ENCODE assay signal across 1 cellular context in genomic region chr6:118893882-118894424, GRCh38.
TF ChIP-seq lines count a peak whose summit lies in the region.

Gene ASF1A, plus strand, starts transcription at chr6:118894152. Its CDS starts 262 bp downstream, at chr6:118894414.

TF ChIP-seq in HepG2, 621 proteins besides CTCF, POLR2A, EP300 and RAD21 (continued from another document and continues in another):
- 0 out of 2 replicates have a peak, but pooled peaks have one; percentile 3 for TF ChIP-seq SKIL (CRISPR knock-in tag; IDR thresholded peaks at IDR 0.05; ENCODE audit: borderline replicate concordance)
- no peak for TF ChIP-seq ZNF484 (CRISPR knock-in tag; IDR thresholded peaks at IDR 0.05; ENCODE audit: borderline replicate concordance, low read depth)
- peak; percentile 58; the same call in 1 of the 2 replicates for TF ChIP-seq HMG20B (CRISPR knock-in tag; conservative IDR thresholded peaks at IDR 0.05)
- no peak for TF ChIP-seq HINFP (CRISPR knock-in tag; IDR thresholded peaks at IDR 0.05; ENCODE audit: low read depth)
- peak; percentile 88 for TF ChIP-seq SMYD3 (CRISPR knock-in tag; IDR thresholded peaks at IDR 0.05)
- peak; percentile 97 for TF ChIP-seq POLR2G (IDR thresholded peaks at IDR 0.05; ENCODE audit: low read depth, low read length)
- 0 out of 2 replicates have a peak, but pooled peaks have one; percentile 18 for TF ChIP-seq HOXD1 (CRISPR knock-in tag; IDR thresholded peaks at IDR 0.05)
- no peak for TF ChIP-seq CSRNP2 (CRISPR knock-in tag; conservative IDR thresholded peaks at IDR 0.05; ENCODE audit: low read depth)
- TF ChIP-seq HNRNPK (IDR thresholded peaks at IDR 0.05; ENCODE audit: low read depth, low read length, poor library complexity, severe bottlenecking): no peak
- TF ChIP-seq ZSCAN21 (CRISPR knock-in tag; IDR thresholded peaks at IDR 0.05; ENCODE audit: borderline replicate concordance): 0 out of 2 replicates have a peak, but pooled peaks have one; percentile 45
- TF ChIP-seq ZSCAN20 (CRISPR knock-in tag; IDR thresholded peaks at IDR 0.05; ENCODE audit: borderline replicate concordance): peak; percentile 63; the same call in 1 of the 2 replicates
- peak; percentile 48; the same call in 1 of the 2 replicates for TF ChIP-seq ZBTB14 (CRISPR knock-in tag; IDR thresholded peaks at IDR 0.05)
- no peak for TF ChIP-seq ZNF253 (CRISPR knock-in tag; IDR thresholded peaks at IDR 0.05; ENCODE audit: borderline replicate concordance)
- TF ChIP-seq ZNF724P (CRISPR knock-in tag; IDR thresholded peaks at IDR 0.05; ENCODE audit: borderline replicate concordance): peak; percentile 84; the same call in 1 of the 2 replicates
- no peak for TF ChIP-seq SSRP1 (CRISPR knock-in tag; IDR thresholded peaks at IDR 0.05)
- TF ChIP-seq ZNF75D (CRISPR knock-in tag; IDR thresholded peaks at IDR 0.05; ENCODE audit: borderline replicate concordance): 0 out of 2 replicates have a peak, but pooled peaks have one; percentile 16
- TF ChIP-seq ZC3H13 (CRISPR knock-in tag; IDR thresholded peaks at IDR 0.05): peak; percentile 68; the same call in 1 of the 2 replicates
- TF ChIP-seq HOXA9 (CRISPR knock-in tag; IDR thresholded peaks at IDR 0.05; ENCODE audit: borderline replicate concordance): peak; percentile 62; the same call in 1 of the 2 replicates
- peak; percentile 47; the same call in 1 of the 2 replicates for TF ChIP-seq NCOA2 (CRISPR knock-in tag; IDR thresholded peaks at IDR 0.05)
- peak; percentile 83; the same call in 1 of the 2 replicates for TF ChIP-seq ERF (CRISPR knock-in tag; IDR thresholded peaks at IDR 0.05)
- TF ChIP-seq EZH2 (conservative IDR thresholded peaks at IDR 0.05; ENCODE audit: low read depth, low read length): no peak
- TF ChIP-seq ZNF329 (CRISPR knock-in tag; IDR thresholded peaks at IDR 0.05; ENCODE audit: low read depth): 0 out of 2 replicates have a peak, but pooled peaks have one; percentile 16
- no peak for TF ChIP-seq HNRNPUL1 (IDR thresholded peaks at IDR 0.05; ENCODE audit: low read depth, low read length)
- no peak; the same call in 1 of the 2 replicates for TF ChIP-seq SAFB2 (CRISPR knock-in tag; IDR thresholded peaks at IDR 0.05; ENCODE audit: borderline replicate concordance, low read depth)
- peak; percentile 17; the same call in 1 of the 2 replicates for TF ChIP-seq ZNF33B (CRISPR knock-in tag; IDR thresholded peaks at IDR 0.05)
- TF ChIP-seq ZNF605 (CRISPR knock-in tag; IDR thresholded peaks at IDR 0.05): peak; percentile 69
- peak; percentile 60; the same call in 1 of the 2 replicates for TF ChIP-seq ZNF644 (CRISPR knock-in tag; IDR thresholded peaks at IDR 0.05; ENCODE audit: low read depth)
- TF ChIP-seq ZNF569 (CRISPR knock-in tag; IDR thresholded peaks at IDR 0.05; ENCODE audit: borderline replicate concordance): 0 out of 2 replicates have a peak, but pooled peaks have one; percentile 64
- 0 out of 2 replicates have a peak, but pooled peaks have one; percentile 1 for TF ChIP-seq GTF3A (CRISPR knock-in tag; conservative IDR thresholded peaks at IDR 0.05)
- TF ChIP-seq ZFP41 (CRISPR knock-in tag; IDR thresholded peaks at IDR 0.05; ENCODE audit: borderline replicate concordance): no peak
- no peak for TF ChIP-seq ZNF446 (CRISPR knock-in tag; IDR thresholded peaks at IDR 0.05)
- no peak for TF ChIP-seq HNRNPH1 (optimal IDR thresholded peaks at IDR 0.05; ENCODE audit: low read depth, low read length)
- 0 out of 2 replicates have a peak, but pooled peaks have one; percentile 59 for TF ChIP-seq ZNF615 (CRISPR knock-in tag; IDR thresholded peaks at IDR 0.05; ENCODE audit: borderline replicate concordance)
- no peak for TF ChIP-seq ZBTB20 (CRISPR knock-in tag; IDR thresholded peaks at IDR 0.05; ENCODE audit: borderline replicate concordance, low read depth)
- TF ChIP-seq SMAD3 (CRISPR knock-in tag; IDR thresholded peaks at IDR 0.05): peak; percentile 91
- TF ChIP-seq E2F2 (CRISPR knock-in tag; IDR thresholded peaks at IDR 0.05; ENCODE audit: borderline replicate concordance): peak; percentile 72; the same call in 1 of the 2 replicates
- TF ChIP-seq RARG (CRISPR knock-in tag; IDR thresholded peaks at IDR 0.05; ENCODE audit: low read depth): no peak
- TF ChIP-seq ZBTB42 (CRISPR knock-in tag; IDR thresholded peaks at IDR 0.05): peak; percentile 18
- no peak for TF ChIP-seq LBX2 (CRISPR knock-in tag; IDR thresholded peaks at IDR 0.05; ENCODE audit: borderline replicate concordance)
- peak; percentile 43; the same call in 1 of the 2 replicates for TF ChIP-seq NR2F2 (IDR thresholded peaks at IDR 0.05; ENCODE audit: borderline replicate concordance, low read depth)
- TF ChIP-seq ELF4 (CRISPR knock-in tag; IDR thresholded peaks at IDR 0.05; ENCODE audit: borderline replicate concordance): no peak
- no peak for TF ChIP-seq ZNF274 (CRISPR knock-in tag; IDR thresholded peaks at IDR 0.05)
- no peak; the same call in none of the 2 replicates for TF ChIP-seq ZSCAN5A (CRISPR knock-in tag; IDR thresholded peaks at IDR 0.05; ENCODE audit: borderline replicate concordance)
- TF ChIP-seq ZNF20 (CRISPR knock-in tag; IDR thresholded peaks at IDR 0.05): no peak
- TF ChIP-seq NFE2 (CRISPR knock-in tag; IDR thresholded peaks at IDR 0.05): no peak
- TF ChIP-seq TRIM24 (CRISPR knock-in tag; IDR thresholded peaks at IDR 0.05): no peak
- TF ChIP-seq HES4 (CRISPR knock-in tag; IDR thresholded peaks at IDR 0.05; ENCODE audit: borderline replicate concordance): no peak
- peak; percentile 12; the same call in 1 of the 2 replicates for TF ChIP-seq ZNF143 (CRISPR knock-in tag; IDR thresholded peaks at IDR 0.05)
- TF ChIP-seq ATF2 (CRISPR knock-in tag; IDR thresholded peaks at IDR 0.05): peak; percentile 21; the same call in 1 of the 2 replicates
